Comparison of ENCODE assay signal across 23 cellular contexts in the genomic region with DNA sequence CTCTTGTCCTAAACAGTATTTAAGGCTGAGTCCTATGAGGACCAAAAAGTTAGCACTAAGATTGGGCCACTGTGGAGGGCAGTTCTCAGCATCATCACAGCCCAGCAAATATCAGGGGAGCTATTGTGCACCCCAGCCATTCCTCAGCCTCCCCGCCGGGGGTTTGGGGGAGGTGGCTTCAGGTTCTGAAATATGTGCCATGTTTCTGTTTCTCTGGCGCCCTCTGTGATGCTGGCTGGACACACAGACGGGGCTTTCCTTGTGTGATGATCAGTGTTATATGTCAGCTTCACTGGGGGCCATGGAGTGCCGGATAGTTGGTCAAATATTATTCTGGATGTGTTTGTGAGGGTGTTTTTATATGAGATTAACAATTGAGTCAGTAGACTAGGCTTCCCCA.
A peak's percentile ranks its signal among the peaks of the same experiment; 100 is the strongest.
DNase-seq lines count a peak whose midpoint lies in the region; ATAC-seq and TF ChIP-seq lines count a peak whose summit lies in the region.
"Had no signal": no experiment of that assay in that cellular context is flagged by ENCODE, and none has a peak within 500 bp of the region (broad histone marks: within the 10 kb centered on the region; RNA-seq: fewer than 3 reads in every experiment).

No MANE protein-coding gene starts in this region.

- no peaks in the 10 kb centered on the region for H3K79me2 ChIP-seq in GM23338 (replicated peaks; ENCODE audit: insufficient read depth)

- H3K27ac ChIP-seq in GM23338 (ENCODE audit: low read depth) (no peak overlapping the region), endodermal cell (ENCODE audit: low read depth, low read length) (no peak overlapping the region), right atrium auricular region (no peak overlapping the region)
- H3K27ac ChIP-seq: SJCRH30 had no signal

- H3K9me3 ChIP-seq in BE2C (no peaks in the 10 kb centered on the region; the same call in 1 of the 2 replicates), endodermal cell (ENCODE audit: control insufficient read depth, low read length) (no peaks in the 10 kb centered on the region), right atrium auricular region (no peaks in the 10 kb centered on the region)
- H3K9me3 ChIP-seq: MG63, SJCRH30 had no signal

- H3K27me3 Mint-ChIP-seq in GM23338 (ENCODE audit: insufficient read depth, low read depth, poor library complexity) (peaks cover 5% of the 10 kb centered on the region), endodermal cell (ENCODE audit: insufficient read depth) (no peaks in the 10 kb centered on the region)

- TF ChIP-seq CTCF in BE2C (IDR thresholded peaks at IDR 0.05; ENCODE audit: low read depth, low read length) (peak; percentile 48), GM23338 (conservative IDR thresholded peaks at IDR 0.05; ENCODE audit: low read depth in 2 of 2) (peak; percentile 38 to 47), endodermal cell (conservative IDR thresholded peaks at IDR 0.05) (peak; percentile 17), right atrium auricular region (IDR thresholded peaks at IDR 0.05) (no peak)

- H3K27me3 ChIP-seq in BE2C (no peaks in the 10 kb centered on the region), GM23338 (ENCODE audit: insufficient read depth) (no peaks in the 10 kb centered on the region), endodermal cell (ENCODE audit: control insufficient read depth, insufficient read depth, low read length, poor library complexity, severe bottlenecking) (peaks cover 19% of the 10 kb centered on the region), right atrium auricular region (no peaks in the 10 kb centered on the region)
- H3K27me3 ChIP-seq: MG63, SJCRH30 had no signal

- H4K20me1 ChIP-seq in GM23338 (replicated peaks; ENCODE audit: insufficient read depth): no peaks in the 10 kb centered on the region

- H3K4me1 Mint-ChIP-seq in GM23338 (peaks cover 9% of the 10 kb centered on the region), endodermal cell (no peaks in the 10 kb centered on the region)

- in situ Hi-C loops in SK-MEL-5 (cut with HindIII; ENCODE audit: low pct_unique_long_range_greater_than_20kb, low sequenced_read_pairs): no loop called here

- no peak overlapping the region for H3K27ac Mint-ChIP-seq in GM23338
- H3K27ac Mint-ChIP-seq in endodermal cell: no peak overlapping the region

- no peaks in the 10 kb centered on the region for H3K9me2 ChIP-seq in GM23338 (ENCODE audit: insufficient read depth)

- H3K4me3 ChIP-seq in BE2C (ENCODE audit: low read depth, low read length) (peak overlapping the region; percentile 26), GM23338 (no peak overlapping the region), endodermal cell (ENCODE audit: low read length) (no peak overlapping the region), right atrium auricular region (no peak overlapping the region)
- H3K4me3 ChIP-seq: GM12878, MG63, SJCRH30 had no signal

- WGBS in endodermal cell (ENCODE audit: insufficient coverage in 1 of 2, insufficient read length in 1 of 2), 2 experiments: 89 to 90% methylated on average over 2 to 5 of the region's 5 CpGs

- H3K4me2 ChIP-seq in GM23338: no peak overlapping the region

- no peaks in the 10 kb centered on the region for H3F3A ChIP-seq in GM23338 (replicated peaks; ENCODE audit: low read depth)

- peaks cover 7% of the 10 kb centered on the region for H3K9me3 Mint-ChIP-seq in GM23338
- H3K9me3 Mint-ChIP-seq in endodermal cell: no peaks in the 10 kb centered on the region

- no peaks in the 10 kb centered on the region; the same call in 1 of the 2 replicates for H3K4me1 ChIP-seq in BE2C
- peaks cover 9% of the 10 kb centered on the region; the same call in 1 of the 2 replicates for H3K4me1 ChIP-seq in GM23338 (ENCODE audit: insufficient read depth)
- H3K4me1 ChIP-seq in endodermal cell (ENCODE audit: control insufficient read depth, insufficient read depth, low read length): no peaks in the 10 kb centered on the region
- no peaks in the 10 kb centered on the region for H3K4me1 ChIP-seq in right atrium auricular region
- H3K4me1 ChIP-seq: SJCRH30 had no signal

- H3K9ac ChIP-seq in endodermal cell (ENCODE audit: extremely low read depth, low read length, poor library complexity, severe bottlenecking): no peak overlapping the region

- ATAC-seq in GM23338: peak; percentile 52; the same call in 2 of the 3 replicates
- ATAC-seq in HG02981 (IDR thresholded peaks at IDR 0.05; ENCODE audit: unreplicated experiment): no peak
- ATAC-seq: GM12878, PC-3, Right ventricle myocardium inferior had no signal

- H3K36me3 Mint-ChIP-seq in GM23338 (ENCODE audit: low read depth) (peaks cover 4% of the 10 kb centered on the region; the same call in 1 of the 3 replicates), endodermal cell (ENCODE audit: low read depth) (no peaks in the 10 kb centered on the region)

- DNase-seq in BE2C: peak; percentile 38
- peak; percentile 32 for DNase-seq in GM23338 (ENCODE audit: low spot score)
- DNase-seq in SK-MEL-5 (ENCODE audit: low read depth, low spot score): peak; percentile 22
- no peak for DNase-seq in endodermal cell
- no peak for DNase-seq in right atrium auricular region (ENCODE audit: low spot score)
- no peak for DNase-seq in activated CD8-positive, alpha-beta memory T cell treated with anti-CD3 and anti-CD28 coated beads, Interleukin-2, amount 50 U/mL, for 4 hours
- no peak for DNase-seq in RKO (ENCODE audit: low spot score)
- DNase-seq: Calu3; DMS79; EL; GDM1; KBM-7; MG63; NCI-H2029; NCI-H446 treated with DMSO at 0.1 percent for 48 hours; NCI-H69; NK-92 treated with Interleukin-12 subunit alpha and Interleukin-12 subunit beta, amount 100 ng/mL, for 24 hours; PC-3; SJCRH30; T-helper 1 cell had no signal

- H3K4me3 Mint-ChIP-seq in GM23338 (no peak overlapping the region), endodermal cell (no peak overlapping the region)

- peak overlapping the region; percentile 56 for H2AFZ ChIP-seq in GM23338

- H3K36me3 ChIP-seq in BE2C (no peaks in the 10 kb centered on the region), GM23338 (ENCODE audit: insufficient read depth) (no peaks in the 10 kb centered on the region; the same call in 1 of the 2 replicates), endodermal cell (ENCODE audit: control insufficient read depth, insufficient read depth, low read length) (no peaks in the 10 kb centered on the region), right atrium auricular region (no peaks in the 10 kb centered on the region)
- H3K36me3 ChIP-seq: MG63, SJCRH30 had no signal

TF ChIP-seq in GM23338, 12 proteins besides CTCF, POLR2A, EP300 and RAD21 (continues in another document):
- TF ChIP-seq REST (IDR thresholded peaks at IDR 0.05; ENCODE audit: unreplicated experiment): no peak
- no peak for TF ChIP-seq CREB1 (CRISPR knock-in tag; IDR thresholded peaks at IDR 0.05; ENCODE audit: low read depth)
- TF ChIP-seq NANOG (IDR thresholded peaks at IDR 0.05; ENCODE audit: borderline replicate concordance): no peak
- TF ChIP-seq STAT1 (IDR thresholded peaks at IDR 0.05; ENCODE audit: unreplicated experiment): no peak
- TF ChIP-seq JUNB (IDR thresholded peaks at IDR 0.05; ENCODE audit: unreplicated experiment): no peak
- TF ChIP-seq EZH2 (IDR thresholded peaks at IDR 0.05; ENCODE audit: low read depth, unreplicated experiment): no peak
- no peak for TF ChIP-seq ZNF331 (CRISPR knock-in tag; IDR thresholded peaks at IDR 0.05; ENCODE audit: low read depth)
- TF ChIP-seq ETS1 (IDR thresholded peaks at IDR 0.05): no peak
- TF ChIP-seq POLR2AphosphoS5 (IDR thresholded peaks at IDR 0.05; ENCODE audit: low read depth): no peak
- no peak for TF ChIP-seq EZH2phosphoT487 (IDR thresholded peaks at IDR 0.05; ENCODE audit: unreplicated experiment)
- no peak for TF ChIP-seq ZNF114 (CRISPR knock-in tag; IDR thresholded peaks at IDR 0.05)

Comparison
In these comparisons a context has a peak if more than half of its experiments do, and no peak if none do; other contexts are left out.
1. DNase-seq: peak in BE2C (single experiment), GM23338 (single experiment) and SK-MEL-5 (single experiment); none in endodermal cell (single experiment), right atrium auricular region (single experiment), activated CD8-positive, alpha-beta memory T cell treated with anti-CD3 and anti-CD28 coated beads, Interleukin-2, amount 50 U/mL, for 4 hours (single experiment) and RKO (single experiment).
2. CTCF ChIP-seq: peak in BE2C (single experiment), GM23338 (2 of 2) and endodermal cell (single experiment); none in right atrium auricular region (0 of 2).